26 cellular contexts compared by ENCODE assay signal in genomic region chr4:626201-627091, GRCh38. TPM values are rescaled to one million over a fixed set of nuclear protein-coding genes. Genes with fewer than 3 reads are reported as not detected.
DNase-seq lines count a peak whose midpoint lies in the region; ATAC-seq and TF ChIP-seq lines count a peak whose summit lies in the region.
"Had no signal": no experiment of that assay in that cellular context is flagged by ENCODE, and none has a peak within 500 bp of the region (broad histone marks: within the 10 kb centered on the region; RNA-seq: fewer than 3 reads in every experiment).

No MANE protein-coding gene starts in this region.

- H3K36me3 ChIP-seq in H7 (replicated peaks; ENCODE audit: control insufficient read depth, insufficient read depth, low read length): no peaks in the 10 kb centered on the region
- no peaks in the 10 kb centered on the region for H3K36me3 ChIP-seq in neuronal stem cell (replicated peaks in 1 of 2; ENCODE audit: control insufficient read depth in 2 of 2, insufficient read depth in 2 of 2, low read length in 2 of 2)
- H3K36me3 ChIP-seq: esophagus muscularis mucosa, neutrophil, SJSA1, thyroid gland had no signal

- peaks cover 2% of the 10 kb centered on the region; the same call in 1 of the 2 replicates for H3K36me3 Mint-ChIP-seq in WTC11
- H3K36me3 Mint-ChIP-seq: activated CD8-positive, alpha-beta memory T cell treated with anti-CD3 and anti-CD28 coated beads, Interleukin-2, amount 10 ng/mL, durations not matched to agents 7 days and 5 days; activated naive CD8-positive, alpha-beta T cell treated with anti-CD3 and anti-CD28 coated beads for 36 hours; CD8-positive, alpha-beta memory T cell had no signal

- H3K4ac ChIP-seq in neuronal stem cell (ENCODE audit: low read length): no peak overlapping the region

- H3K9me3 ChIP-seq in neuronal stem cell (replicated peaks in 1 of 2; ENCODE audit: control insufficient read depth in 2 of 2, insufficient read depth in 1 of 2, low read depth in 1 of 2, low read length in 2 of 2): peaks cover under 1 to 3% of the 10 kb centered on the region in 2 donors
- H3K9me3 ChIP-seq: esophagus muscularis mucosa, neutrophil, SJSA1, thyroid gland had no signal

- peak overlapping the region; percentile 64 for H4K91ac ChIP-seq in neuronal stem cell (ENCODE audit: low read depth, low read length, poor library complexity)

- no peak overlapping the region for H3K4me3 Mint-ChIP-seq in WTC11
- H3K4me3 Mint-ChIP-seq: activated CD8-positive, alpha-beta memory T cell treated with anti-CD3 and anti-CD28 coated beads, Interleukin-2, amount 10 ng/mL, durations not matched to agents 7 days and 5 days; activated naive CD8-positive, alpha-beta T cell treated with anti-CD3 and anti-CD28 coated beads for 36 hours; activated T-helper 17 cell treated with anti-CD3 and anti-CD28 coated beads, Interleukin-2, amount 50 U/mL, for 72 hours; CD8-positive, alpha-beta memory T cell; IgD-negative memory B cell; T-helper 1 cell treated with Interleukin-12 subunit alpha and Interleukin-12 subunit beta and Interleukin-4 antibody, amounts not matched to agents 30 μg/mL and 1 μg/mL, for 36 hours had no signal

- no peak overlapping the region for H3K23ac ChIP-seq in neuronal stem cell (ENCODE audit: low read depth, low read length, poor library complexity)

- H2BK5ac ChIP-seq in neuronal stem cell (ENCODE audit: low read length): peak overlapping the region; percentile 62

- H3K4me1 ChIP-seq in neuronal stem cell (ENCODE audit: control insufficient read depth in 2 of 2, insufficient read depth in 1 of 2, low read depth in 1 of 2, low read length in 2 of 2): peaks cover 3 to 16% of the 10 kb centered on the region in 2 donors
- H3K4me1 ChIP-seq: esophagus muscularis mucosa, SJSA1 had no signal

- H2BK12ac ChIP-seq in neuronal stem cell (ENCODE audit: low read length): peak overlapping the region; percentile 80

- peak overlapping the region; percentile 54 for H4K8ac ChIP-seq in neuronal stem cell (ENCODE audit: low read depth, low read length)

- WGBS in neuronal stem cell (ENCODE audit: extremely low coverage in 2 of 2, insufficient read length in 2 of 2, insufficient replicate concordance in 1 of 2), 2 donors: no CpG with 5 or more reads among the region's 20 CpGs

- H3K4me3 ChIP-seq in H7 (ENCODE audit: insufficient read depth, low read depth, low read length): no peak overlapping the region
- H3K4me3 ChIP-seq in neuronal stem cell (ENCODE audit: low read length in 2 of 2): no peak overlapping the region
- H3K4me3 ChIP-seq: esophagus muscularis mucosa, hepatocyte, lung, SJSA1, smooth muscle cell, thyroid gland had no signal

- H3K4me1 Mint-ChIP-seq in WTC11: peaks cover 10% of the 10 kb centered on the region
- H3K4me1 Mint-ChIP-seq: activated CD8-positive, alpha-beta memory T cell treated with anti-CD3 and anti-CD28 coated beads, Interleukin-2, amount 10 ng/mL, durations not matched to agents 7 days and 5 days; activated naive CD8-positive, alpha-beta T cell treated with anti-CD3 and anti-CD28 coated beads for 36 hours; activated T-helper 17 cell treated with anti-CD3 and anti-CD28 coated beads, Interleukin-2, amount 50 U/mL, for 72 hours; CD8-positive, alpha-beta memory T cell; IgD-negative memory B cell had no signal

- H3K18ac ChIP-seq in neuronal stem cell (ENCODE audit: low read length): peak overlapping the region; percentile 84

- H3K27ac ChIP-seq in neuronal stem cell (replicated peaks; ENCODE audit: low read length): no peak overlapping the region
- H3K27ac ChIP-seq: esophagus muscularis mucosa, hepatocyte, neutrophil, SJSA1, thyroid gland had no signal

- POLR2A ChIA-PET in WTC11 (lab: Charles Lee): no interaction called here

- peak overlapping the region; percentile 95 for H2AK5ac ChIP-seq in neuronal stem cell (ENCODE audit: low read depth, low read length)

- H2BK15ac ChIP-seq in neuronal stem cell (ENCODE audit: low read length): peak overlapping the region; percentile 95

- peak overlapping the region; percentile 56 for H2BK120ac ChIP-seq in neuronal stem cell (ENCODE audit: low read depth, low read length)

- TF ChIP-seq CTCF in WTC11 (IDR thresholded peaks at IDR 0.05): no peak

- no peaks in the 10 kb centered on the region for H3K27me3 ChIP-seq in H7 (ENCODE audit: control insufficient read depth, insufficient read depth, low read length)
- H3K27me3 ChIP-seq in neuronal stem cell (ENCODE audit: control insufficient read depth in 3 of 3, insufficient read depth in 3 of 3, low read depth in 1 of 3, low read length in 3 of 3): peaks cover 0 to 12% (median 3%) of the 10 kb centered on the region in 3 experiments
- H3K27me3 ChIP-seq: hepatocyte, neutrophil, SJSA1, thyroid gland had no signal

- H3K9ac ChIP-seq in neuronal stem cell (ENCODE audit: low read depth, low read length, poor library complexity): peak overlapping the region; percentile 79

- DNase-seq in H7 (peak; percentile 58), WTC11 (ENCODE audit: low spot score) (peak; percentile 13), neuronal stem cell (ENCODE audit: low spot score) (no peak), HCEC 1CT (no peak)
- DNase-seq: activated CD4-positive, alpha-beta T cell treated with anti-CD3 and anti-CD28 coated beads for 48 hours; activated CD8-positive, alpha-beta memory T cell treated with anti-CD3 and anti-CD28 coated beads, Interleukin-2, amount 10 ng/mL, durations not matched to agents 7 days and 5 days; activated naive CD8-positive, alpha-beta T cell treated with anti-CD3 and anti-CD28 coated beads for 36 hours; cerebellar nuclear complex; effector CD8-positive, alpha-beta T cell; GF-D8; NCI-H510A treated with DMSO at 0.1 percent for 48 hours; stimulated activated CD4-positive, alpha-beta T cell treated with anti-CD3 and anti-CD28 coated beads, Interleukin-4, amount 100 ng/mL, for 1 hour; stimulated activated naive CD4-positive, alpha-beta T cell treated with Interleukin-2 at 50 U/mL for 16 hours had no signal

- CTCF ChIA-PET in WTC11 (lab: Charles Lee): interaction anchor here (0.5 to 1.4 kb wide), 4 partner anchors 10 to 57 kb away, joined by 3 to 5 read pairs (median 4); no protein-coding TSS in a partner anchor

- peak overlapping the region; percentile 90 for H3K14ac ChIP-seq in neuronal stem cell (ENCODE audit: low read length)

- H3K4me2 ChIP-seq in neuronal stem cell (ENCODE audit: insufficient read depth, low read length, poor library complexity, severe bottlenecking): no peak overlapping the region
- H3K4me2 ChIP-seq: hepatocyte, smooth muscle cell had no signal

- H3K27me3 Mint-ChIP-seq in WTC11 (ENCODE audit: low read depth): peaks cover 6% of the 10 kb centered on the region
- H3K27me3 Mint-ChIP-seq: activated CD8-positive, alpha-beta memory T cell treated with anti-CD3 and anti-CD28 coated beads, Interleukin-2, amount 10 ng/mL, durations not matched to agents 7 days and 5 days; activated T-helper 17 cell treated with anti-CD3 and anti-CD28 coated beads, Interleukin-2, amount 50 U/mL, for 72 hours had no signal

- H2AFZ ChIP-seq in neuronal stem cell (ENCODE audit: low read length): no peak overlapping the region
- H2AFZ ChIP-seq: hepatocyte had no signal

- ATAC-seq in WTC11 (no peak), GM18909 (IDR thresholded peaks at IDR 0.05; ENCODE audit: poor library complexity, unreplicated experiment) (no peak)
- ATAC-seq: activated CD8-positive, alpha-beta memory T cell treated with anti-CD3 and anti-CD28 coated beads, Interleukin-2, amount 10 ng/mL, durations not matched to agents 7 days and 5 days; activated T-helper 17 cell treated with anti-CD3 and anti-CD28 coated beads, Interleukin-2, amount 50 U/mL, for 72 hours had no signal

- H3K27ac Mint-ChIP-seq in WTC11: no peak overlapping the region
- H3K27ac Mint-ChIP-seq: activated CD8-positive, alpha-beta memory T cell treated with anti-CD3 and anti-CD28 coated beads, Interleukin-2, amount 10 ng/mL, durations not matched to agents 7 days and 5 days; activated naive CD8-positive, alpha-beta T cell treated with anti-CD3 and anti-CD28 coated beads for 36 hours; activated T-helper 17 cell treated with anti-CD3 and anti-CD28 coated beads, Interleukin-2, amount 50 U/mL, for 72 hours; CD8-positive, alpha-beta memory T cell; IgD-negative memory B cell; T-helper 1 cell treated with Interleukin-12 subunit alpha and Interleukin-12 subunit beta and Interleukin-4 antibody, amounts not matched to agents 30 μg/mL and 1 μg/mL, for 36 hours had no signal

- H3K9me3 Mint-ChIP-seq in WTC11: peaks cover 7% of the 10 kb centered on the region
- H3K9me3 Mint-ChIP-seq: activated naive CD8-positive, alpha-beta T cell treated with anti-CD3 and anti-CD28 coated beads for 36 hours; activated T-helper 17 cell treated with anti-CD3 and anti-CD28 coated beads, Interleukin-2, amount 50 U/mL, for 72 hours; CD8-positive, alpha-beta memory T cell had no signal

- no peaks in the 10 kb centered on the region for H3K79me1 ChIP-seq in neuronal stem cell (ENCODE audit: low read depth, low read length)

TF ChIP-seq in WTC11, 78 proteins besides CTCF, POLR2A, EP300 and RAD21 (continues in another document):
- TF ChIP-seq JUN (CRISPR knock-in tag; IDR thresholded peaks at IDR 0.05): no peak

RNA-seq across cellular contexts. Expression of gene PDE6B, which starts 1.1 kb away (rescaled TPM):
- total RNA-seq in H7 (2014; rRNA removed; shearing (Covaris generic)): 12.1 and 12.7 TPM in 2 replicates
- 7.1 to 13.1 TPM (median 13.0 TPM) in 3 replicates for total RNA-seq in WTC11 (2021)
- 9.5 TPM for polyA plus RNA-seq in neuronal stem cell (2013, experiment 1 of 2)
- 9.3 TPM for polyA plus RNA-seq in neuronal stem cell (2013, experiment 2 of 2)
- total RNA-seq: MCF 10A, SJSA1 had no signal

RNA-seq across cellular contexts. Expression of gene ATP5ME, which starts 47.6 kb away (rescaled TPM):
- 410 and 452 TPM in 2 replicates for total RNA-seq in H7 (2014; rRNA removed; shearing (Covaris generic))
- total RNA-seq in WTC11 (2021): 458 to 478 TPM (median 468 TPM) in 3 replicates
- polyA plus RNA-seq in neuronal stem cell (2013, experiment 1 of 2): 966 TPM
- polyA plus RNA-seq in neuronal stem cell (2013, experiment 2 of 2): 911 TPM

RNA-seq across cellular contexts. Expression of gene MYL5, which starts 47.9 kb away (rescaled TPM):
- 12.6 and 18.2 TPM in 2 replicates for total RNA-seq in H7 (2014; rRNA removed; shearing (Covaris generic))
- 12.1 to 22.2 TPM (median 14.8 TPM) in 3 replicates for total RNA-seq in WTC11 (2021)
- 4.1 TPM for polyA plus RNA-seq in neuronal stem cell (2013, experiment 1 of 2)
- 3.9 TPM for polyA plus RNA-seq in neuronal stem cell (2013, experiment 2 of 2)

RNA-seq across cellular contexts. Expression of gene TMEM271, which starts 50.4 kb away (rescaled TPM):
- total RNA-seq in H7 (2014; rRNA removed; shearing (Covaris generic)): 0.41 and 0.59 TPM in 2 replicates
- total RNA-seq in WTC11 (2021): 0.14 to 0.31 TPM (median 0.16 TPM) in 3 replicates
- polyA plus RNA-seq in neuronal stem cell (2013, experiment 1 of 2): not detected
- polyA plus RNA-seq in neuronal stem cell (2013, experiment 2 of 2): not detected
- total RNA-seq: activated CD8-positive, alpha-beta memory T cell treated with anti-CD3 and anti-CD28 coated beads, Interleukin-2, amount 10 ng/mL, durations not matched to agents 7 days and 5 days; activated naive CD8-positive, alpha-beta T cell treated with anti-CD3 and anti-CD28 coated beads for 36 hours; activated T-helper 17 cell treated with anti-CD3 and anti-CD28 coated beads, Interleukin-2, amount 50 U/mL, for 72 hours; CD8-positive, alpha-beta memory T cell; hepatocyte; lung; MCF 10A; SJSA1; smooth muscle cell; thyroid gland had no signal
- polyA plus RNA-seq: CD8-positive, alpha-beta memory T cell; hepatocyte; IgD-negative memory B cell; lung; smooth muscle cell had no signal

Comparison
In these comparisons a context has a peak if more than half of its experiments do, and no peak if none do; other contexts are left out.
1. DNase-seq: peak in H7 (single experiment) and WTC11 (single experiment); none in neuronal stem cell (single experiment) and HCEC 1CT (single experiment).